In the genomic region with DNA sequence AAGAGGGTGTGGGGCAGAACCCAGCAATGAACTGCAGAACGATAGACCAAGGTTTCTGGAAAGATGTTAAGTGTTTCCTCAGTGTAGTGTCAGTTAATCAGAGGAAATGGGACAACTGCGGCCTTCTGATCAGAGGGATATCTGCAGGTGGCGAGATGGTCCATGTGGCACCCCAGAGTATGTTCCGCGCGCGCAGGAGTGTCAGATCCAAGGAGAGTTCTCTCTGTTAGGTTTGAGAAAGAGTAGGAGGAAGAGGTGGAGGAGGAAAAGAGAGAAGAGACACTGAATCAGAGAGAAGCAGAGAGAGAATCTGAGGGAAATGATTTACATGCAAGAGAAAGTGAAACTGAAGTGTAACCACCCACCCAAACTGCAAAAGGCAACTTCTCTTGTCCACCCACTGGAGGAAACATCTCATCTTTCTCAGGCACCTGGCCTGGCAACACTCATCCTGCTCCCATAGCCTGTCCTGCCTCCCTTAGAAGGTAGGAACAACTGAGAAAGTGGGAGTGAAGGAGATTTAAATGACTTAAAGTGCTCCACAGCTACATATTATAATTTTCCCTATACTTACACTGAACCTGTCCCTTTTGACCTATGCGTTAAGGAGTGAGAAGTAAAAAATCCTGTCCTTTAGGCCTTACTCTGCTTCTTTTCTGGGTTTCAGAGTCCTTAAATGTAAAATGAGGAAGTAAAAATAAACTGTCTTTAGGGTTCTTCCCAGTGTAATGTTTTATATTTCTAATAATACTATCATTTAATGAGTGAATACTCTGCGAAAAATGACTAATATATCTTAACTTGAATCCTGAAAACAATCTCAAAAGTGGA, we compare ENCODE assay signal across 9 cellular contexts. TPM values are rescaled to one million over a fixed set of nuclear protein-coding genes. Genes with fewer than 3 reads are reported as not detected.
DNase-seq lines count a peak whose midpoint lies in the region; ATAC-seq lines count a peak whose summit lies in the region.
"Had no signal": no experiment of that assay in that cellular context is flagged by ENCODE, and none has a peak within 500 bp of the region (broad histone marks: within the 10 kb centered on the region; RNA-seq: fewer than 3 reads in every experiment).

No MANE protein-coding gene starts in this region.

- peaks cover 0 to 2% (median 0%) of the 10 kb centered on the region in 7 donors for H3K9me3 Mint-ChIP-seq in CD4-positive, CD25-positive, alpha-beta regulatory T cell
- H3K9me3 Mint-ChIP-seq in activated T-cell treated with anti-CD3 and anti-CD28 coated beads, Interleukin-2, amount 50 U/mL, for 4 hours, result no peaks in the 10 kb centered on the region

- DNase-seq in CD4-positive, CD25-positive, alpha-beta regulatory T cell, result peak in 2 of 3 donors; percentile 47 to 85
- DNase-seq in activated T-cell treated with anti-CD3 and anti-CD28 coated beads, Interleukin-2, amount 50 U/mL, for 4 hours, result peak; percentile 28
- peak; percentile 46 for DNase-seq in stimulated activated naive CD4-positive, alpha-beta T cell treated with Interleukin-2 at 50 U/mL for 16 hours (lab: John Stamatoyannopoulos, UW)
- DNase-seq in DMS153 treated with DMSO at 0.1 percent for 48 hours (lab: John Stamatoyannopoulos, UW; ENCODE audit: unreplicated experiment) (no peak), NCI-H1436 treated with DMSO at 0.1 percent for 48 hours (lab: John Stamatoyannopoulos, UW) (no peak), H4 (ENCODE audit: low spot score) (no peak)

- H3K4me3 Mint-ChIP-seq in CD4-positive, CD25-positive, alpha-beta regulatory T cell, result peak overlapping the region; percentile 88 to 92 (median 92)
- peak overlapping the region; percentile 80 for H3K4me3 Mint-ChIP-seq in activated T-cell treated with anti-CD3 and anti-CD28 coated beads, Interleukin-2, amount 50 U/mL, for 4 hours

- peak overlapping the region; percentile 68 for H3K4me3 ChIP-seq in CD4-positive, CD25-positive, alpha-beta regulatory T cell (ENCODE audit: low read depth, low read length)

- H3K4me1 Mint-ChIP-seq in CD4-positive, CD25-positive, alpha-beta regulatory T cell, result peaks cover 22 to 55% (median 41%) of the 10 kb centered on the region in 4 donors
- H3K4me1 Mint-ChIP-seq in activated T-cell treated with anti-CD3 and anti-CD28 coated beads, Interleukin-2, amount 50 U/mL, for 4 hours (ENCODE audit: low read depth), result peaks cover 55% of the 10 kb centered on the region

- H3K9me3 ChIP-seq in CD4-positive, CD25-positive, alpha-beta regulatory T cell (ENCODE audit: control insufficient read depth in 2 of 2, low read length in 2 of 2), result no peaks in the 10 kb centered on the region

- H3K27ac Mint-ChIP-seq in CD4-positive, CD25-positive, alpha-beta regulatory T cell, result peak overlapping the region; percentile 93 to 100 (median 97)

- no peaks in the 10 kb centered on the region for H3K27me3 ChIP-seq in CD4-positive, CD25-positive, alpha-beta regulatory T cell (ENCODE audit: control insufficient read depth, insufficient read depth, low read length)

- H3K4me1 ChIP-seq in CD4-positive, CD25-positive, alpha-beta regulatory T cell (ENCODE audit: control insufficient read depth, insufficient read depth, low read length, poor library complexity, severe bottlenecking), result peaks cover 32% of the 10 kb centered on the region

- ATAC-seq in CD4-positive, CD25-positive, alpha-beta regulatory T cell (ENCODE audit: low read depth in 2 of 2), result peak; percentile 53 to 58
- ATAC-seq in GM19455 (IDR thresholded peaks at IDR 0.05; ENCODE audit: unreplicated experiment), result peak; percentile 72
- peak; percentile 67 for ATAC-seq in HG03460 (IDR thresholded peaks at IDR 0.05; ENCODE audit: unreplicated experiment)
- ATAC-seq in activated T-cell treated with anti-CD3 and anti-CD28 coated beads, Interleukin-2, amount 50 U/mL, for 4 hours, result peak; percentile 79 to 81

- peak overlapping the region; percentile 75 for H3K27ac ChIP-seq in CD4-positive, CD25-positive, alpha-beta regulatory T cell (ENCODE audit: insufficient read depth, low read length, poor library complexity, severe bottlenecking)
- H3K27ac ChIP-seq: parathyroid adenoma had no signal

- H3K36me3 Mint-ChIP-seq in CD4-positive, CD25-positive, alpha-beta regulatory T cell, result no peaks in the 10 kb centered on the region
- peaks cover 1% of the 10 kb centered on the region for H3K36me3 Mint-ChIP-seq in activated T-cell treated with anti-CD3 and anti-CD28 coated beads, Interleukin-2, amount 50 U/mL, for 4 hours (ENCODE audit: insufficient read depth)

- H3K27me3 Mint-ChIP-seq in CD4-positive, CD25-positive, alpha-beta regulatory T cell, result no peaks in the 10 kb centered on the region
- H3K27me3 Mint-ChIP-seq in activated T-cell treated with anti-CD3 and anti-CD28 coated beads, Interleukin-2, amount 50 U/mL, for 4 hours (ENCODE audit: low read depth), result no peaks in the 10 kb centered on the region

- H3K36me3 ChIP-seq in CD4-positive, CD25-positive, alpha-beta regulatory T cell (ENCODE audit: control insufficient read depth, insufficient read depth, low read length), result no peaks in the 10 kb centered on the region

RNA-seq across cellular contexts. Expression of a gene that starts 6.8 kb away (rescaled TPM):
- total RNA-seq in CD4-positive, CD25-positive, alpha-beta regulatory T cell, result 93.8 TPM
- 100 to 1,000 TPM in 2 of 4 donors, 10 to 100 TPM in 2; 78.0 to 121 (median 100) TPM for polyA plus RNA-seq in CD4-positive, CD25-positive, alpha-beta regulatory T cell
- total RNA-seq in activated T-cell treated with anti-CD3 and anti-CD28 coated beads, Interleukin-2, amount 50 U/mL, for 4 hours, result 100 to 1,000 TPM in 1 of 3 donors, 10 to 100 TPM in 2; 89.6 to 102 (median 94.8) TPM
- total RNA-seq in H4 (2014; rRNA removed; shearing (Covaris generic)), result 1.8 and 11.7 TPM in 2 replicates

RNA-seq across cellular contexts. Expression of a gene that starts 28.4 kb away (rescaled TPM):
- not detected for total RNA-seq in CD4-positive, CD25-positive, alpha-beta regulatory T cell
- not detected for polyA plus RNA-seq in CD4-positive, CD25-positive, alpha-beta regulatory T cell
- total RNA-seq in activated T-cell treated with anti-CD3 and anti-CD28 coated beads, Interleukin-2, amount 50 U/mL, for 4 hours, result not detected
- not detected in 2 replicates for total RNA-seq in H4 (2014; rRNA removed; shearing (Covaris generic))

Comparison
In these comparisons a context has a peak if more than half of its experiments do, and no peak if none do; other contexts are left out.
1. DNase-seq: peak in CD4-positive, CD25-positive, alpha-beta regulatory T cell (2 of 3), activated T-cell treated with anti-CD3 and anti-CD28 coated beads, Interleukin-2, amount 50 U/mL, for 4 hours (single experiment) and stimulated activated naive CD4-positive, alpha-beta T cell treated with Interleukin-2 at 50 U/mL for 16 hours (single experiment); none in DMS153 treated with DMSO at 0.1 percent for 48 hours (single experiment), NCI-H1436 treated with DMSO at 0.1 percent for 48 hours (single experiment) and H4 (single experiment).
2. Peak in every context shown above with its lines, with median percentiles within 50 percentile points of each other: ATAC-seq.